Comparison of ENCODE assay signal across 8 cellular contexts in the genomic region with DNA sequence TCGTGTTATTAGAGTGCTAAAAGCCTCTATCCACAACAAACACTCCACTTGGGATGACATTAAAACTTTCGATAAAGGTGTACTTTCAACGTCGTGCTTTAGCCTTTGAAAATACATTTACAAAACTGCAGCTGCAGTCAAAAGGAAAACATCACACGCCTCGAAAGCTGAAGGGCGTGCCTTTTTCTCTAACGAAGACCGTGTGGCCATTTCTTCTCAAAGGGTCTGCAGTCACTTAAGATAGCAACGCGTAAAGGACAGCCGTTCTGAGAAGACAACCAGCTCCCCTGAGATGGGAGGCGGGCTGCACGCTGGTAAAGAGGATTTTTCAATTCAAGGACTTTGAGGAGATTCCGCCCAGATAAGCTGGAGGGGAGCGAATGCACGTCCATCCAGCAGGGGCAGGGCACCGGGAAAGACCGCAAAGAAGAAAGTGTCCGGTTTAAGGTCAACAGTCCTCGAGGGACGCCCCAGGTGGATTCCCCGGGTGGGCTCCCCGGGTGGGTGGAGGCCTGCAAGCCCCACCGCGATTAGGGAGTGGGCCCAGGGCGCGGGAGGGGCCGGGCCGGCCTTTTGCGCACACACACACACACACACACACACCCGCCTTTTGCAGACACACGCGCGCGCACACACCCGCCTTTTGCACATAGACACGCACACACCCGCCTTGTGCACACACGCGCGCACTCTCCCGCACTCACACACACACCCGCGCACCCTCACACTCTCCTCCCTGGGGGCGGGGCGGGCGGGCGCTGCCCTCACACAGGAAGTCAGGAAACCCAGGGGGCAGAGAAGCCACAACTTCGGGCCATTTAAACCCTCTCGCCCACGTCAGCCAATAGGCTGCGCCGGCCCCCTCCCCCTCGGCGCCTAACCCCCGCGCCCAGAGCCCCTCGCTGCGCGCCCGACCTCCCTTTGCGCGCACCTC. TPM values are rescaled to one million over a fixed set of nuclear protein-coding genes. Genes with fewer than 3 reads are reported as not detected.
DNase-seq lines count a peak whose midpoint lies in the region; ATAC-seq and TF ChIP-seq lines count a peak whose summit lies in the region.

No MANE protein-coding gene starts in this region.

- no peaks in the 10 kb centered on the region for H3K36me3 ChIP-seq in kidney epithelial cell (ENCODE audit: control insufficient read depth, insufficient read depth, low read length)

- ATAC-seq in HG02798 (IDR thresholded peaks at IDR 0.05; ENCODE audit: poor library complexity, unreplicated experiment), result peak; percentile 31

- H3K4me1 Mint-ChIP-seq in chondrocyte (ENCODE audit: low read depth), result peaks cover 34% of the 10 kb centered on the region

- H3K27me3 Mint-ChIP-seq in chondrocyte (ENCODE audit: low read depth), result no peaks in the 10 kb centered on the region

- peak; percentile 7 for DNase-seq in DMS79 treated with DMSO at 0.1 percent for 48 hours (lab: John Stamatoyannopoulos, UW)
- no peak for DNase-seq in DMS79 (lab: John Stamatoyannopoulos, UW)
- peak; percentile 76 for DNase-seq in NCI-H146 (lab: John Stamatoyannopoulos, UW)
- DNase-seq in activated CD4-positive, CD25-positive, alpha-beta regulatory T cell (lab: John Stamatoyannopoulos, UW), result peak in 3 of 4 experiments; percentile 40 to 56 (median 53)
- DNase-seq in chondrocyte (ENCODE audit: low spot score), result no peak
- DNase-seq in kidney epithelial cell (ENCODE audit: low read depth), result no peak
- peak; percentile 56 for DNase-seq in stimulated activated CD4-positive, alpha-beta T cell treated with anti-CD3 and anti-CD28 coated beads, Interleukin-15, amount 100 ng/mL, for 24 hours

- H3K27ac Mint-ChIP-seq in chondrocyte (ENCODE audit: unreplicated experiment), result peak overlapping the region; percentile 88

- H3K4me3 Mint-ChIP-seq in chondrocyte (ENCODE audit: unreplicated experiment), result peak overlapping the region; percentile 86

- H3K36me3 Mint-ChIP-seq in chondrocyte (ENCODE audit: low read depth), result no peaks in the 10 kb centered on the region

- no peaks in the 10 kb centered on the region for H3K9me3 Mint-ChIP-seq in chondrocyte (ENCODE audit: low read depth)

- peak; percentile 68 for TF ChIP-seq CTCF in chondrocyte (IDR thresholded peaks at IDR 0.05)
- TF ChIP-seq CTCF in kidney epithelial cell (IDR thresholded peaks at IDR 0.05; ENCODE audit: insufficient read depth, low read length, poor library complexity, severe bottlenecking), result peak; percentile 46

- H3K27me3 ChIP-seq in kidney epithelial cell (ENCODE audit: control insufficient read depth, insufficient read depth, low read length), result no peaks in the 10 kb centered on the region

- H3K4me3 ChIP-seq in kidney epithelial cell (ENCODE audit: low read depth, low read length), result peak overlapping the region; percentile 91

RNA-seq across cellular contexts. Expression of gene ARHGAP12, which starts 0.8 kb away (rescaled TPM):
- total RNA-seq in chondrocyte (16.5 to 18.1 TPM (median 16.7 TPM) in 3 replicates), kidney epithelial cell (22.8 and 38.7 TPM in 2 replicates)

Comparison
In these comparisons a context has a peak if more than half of its experiments do, and no peak if none do; other contexts are left out.
1. DNase-seq: peak in DMS79 treated with DMSO at 0.1 percent for 48 hours (single experiment), NCI-H146 (single experiment), activated CD4-positive, CD25-positive, alpha-beta regulatory T cell (3 of 4) and stimulated activated CD4-positive, alpha-beta T cell treated with anti-CD3 and anti-CD28 coated beads, Interleukin-15, amount 100 ng/mL, for 24 hours (single experiment); none in DMS79 (single experiment), chondrocyte (single experiment) and kidney epithelial cell (single experiment).